Comparison of ENCODE assay signal across 13 cellular contexts in the genomic region with DNA sequence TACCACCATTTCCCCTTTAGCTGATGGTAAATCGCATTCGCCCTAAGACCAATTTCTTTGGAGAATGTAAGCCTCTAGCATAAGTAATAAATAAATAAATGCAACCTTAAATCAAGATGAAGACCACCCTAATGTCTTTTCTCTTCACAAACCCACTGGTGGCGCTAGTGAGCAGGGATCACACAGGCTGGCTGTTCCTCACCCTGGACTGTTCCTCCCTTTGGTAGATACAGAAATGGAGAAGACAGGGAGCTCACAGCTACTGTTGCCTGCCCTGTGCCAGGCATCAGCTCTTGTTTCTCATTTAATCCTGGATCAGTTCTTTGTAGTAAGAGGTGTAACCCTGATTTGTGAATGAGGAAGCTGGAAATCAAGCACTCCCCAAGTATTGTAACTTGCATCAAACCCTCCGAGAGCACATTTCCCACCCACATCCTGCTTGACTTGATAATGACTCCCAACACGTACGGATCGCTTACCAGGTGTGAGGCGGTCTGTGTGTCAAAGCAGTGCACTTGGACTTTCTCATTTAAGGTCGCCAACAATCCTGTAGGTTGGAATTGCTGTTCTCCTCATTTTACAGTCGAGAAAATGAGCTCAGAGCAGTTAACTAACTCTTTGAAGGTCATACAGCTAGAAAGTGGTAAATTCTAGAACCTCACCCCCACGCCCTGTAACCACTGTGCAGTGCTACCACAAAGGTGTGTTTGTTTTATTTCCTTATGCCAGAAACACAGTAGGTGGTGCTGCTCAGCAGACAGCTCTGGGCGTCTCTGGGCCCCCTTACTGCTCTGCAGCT.
DNase-seq lines count a peak whose midpoint lies in the region; ATAC-seq and TF ChIP-seq lines count a peak whose summit lies in the region.
"Had no signal": no experiment of that assay in that cellular context is flagged by ENCODE, and none has a peak within 500 bp of the region (broad histone marks: within the 10 kb centered on the region; RNA-seq: fewer than 3 reads in every experiment).

No MANE protein-coding gene starts in this region.

- no peaks in the 10 kb centered on the region for H3K9me3 Mint-ChIP-seq in activated CD8-positive, alpha-beta memory T cell treated with anti-CD3 and anti-CD28 coated beads, Interleukin-2, amount 10 ng/mL, durations not matched to agents 7 days and 5 days (ENCODE audit: low read depth)

- in situ Hi-C loops in G401 (cut with HindIII; ENCODE audit: low sequenced_read_pairs) (no loop called here), GM13976 (cut with MboI; ENCODE audit: low sequenced_read_pairs, unreplicated experiment) (no loop called here)

- DNase-seq in G401 (ENCODE audit: low spot score) (peak; percentile 8), M059J (ENCODE audit: low read depth) (peak; percentile 26), islet precursor cell (peak; percentile 59), SHP77 (lab: John Stamatoyannopoulos, UW) (no peak), GM13976 (ENCODE audit: low spot score) (no peak), foreskin keratinocyte (no peak)
- DNase-seq in activated CD8-positive, alpha-beta memory T cell treated with anti-CD3 and anti-CD28 coated beads, Interleukin-2, amount 10 ng/mL, durations not matched to agents 7 days and 5 days: no peak
- DNase-seq: NCI-H2029 treated with DMSO at 0.1 percent for 48 hours, uterus had no signal

- peaks cover 10% of the 10 kb centered on the region for H3K4me1 Mint-ChIP-seq in activated CD8-positive, alpha-beta memory T cell treated with anti-CD3 and anti-CD28 coated beads, Interleukin-2, amount 10 ng/mL, durations not matched to agents 7 days and 5 days

- H3K4me3 Mint-ChIP-seq in activated CD8-positive, alpha-beta memory T cell treated with anti-CD3 and anti-CD28 coated beads, Interleukin-2, amount 10 ng/mL, durations not matched to agents 7 days and 5 days: no peak overlapping the region

- CTCF ChIA-PET in activated CD8-positive, alpha-beta memory T cell treated with anti-CD3 and anti-CD28 coated beads, Interleukin-2, amount 10 ng/mL, durations not matched to agents 7 days and 5 days (lab: Charles Lee): interaction anchor here (0.7 to 1.5 kb wide), 5 partner anchors 8 to 730 kb away, joined by 3 to 4 read pairs (median 4); no protein-coding TSS in a partner anchor

- peaks cover 18% of the 10 kb centered on the region for H3K27me3 Mint-ChIP-seq in activated CD8-positive, alpha-beta memory T cell treated with anti-CD3 and anti-CD28 coated beads, Interleukin-2, amount 10 ng/mL, durations not matched to agents 7 days and 5 days

- ATAC-seq in activated CD8-positive, alpha-beta memory T cell treated with anti-CD3 and anti-CD28 coated beads, Interleukin-2, amount 10 ng/mL, durations not matched to agents 7 days and 5 days: peak; percentile 42
- ATAC-seq in GM19035 (IDR thresholded peaks at IDR 0.05; ENCODE audit: unreplicated experiment) (no peak), foreskin keratinocyte (no peak)

- H3K27ac ChIP-seq in foreskin keratinocyte: no peak overlapping the region
- H3K27ac ChIP-seq: HL-60, neutrophil, SK-N-MC, uterus had no signal

- TF ChIP-seq CTCF in GM13976 (IDR thresholded peaks at IDR 0.05; ENCODE audit: borderline replicate concordance, control extremely low read depth, extremely low read depth, insufficient read depth, missing control alignments) (no peak), foreskin keratinocyte (conservative IDR thresholded peaks at IDR 0.05) (no peak)

- H3K4me1 ChIP-seq in foreskin keratinocyte: no peaks in the 10 kb centered on the region
- H3K4me1 ChIP-seq: uterus had no signal

- H3K27me3 ChIP-seq in foreskin keratinocyte: no peaks in the 10 kb centered on the region
- H3K27me3 ChIP-seq: neutrophil, uterus had no signal

- H3K27ac Mint-ChIP-seq in activated CD8-positive, alpha-beta memory T cell treated with anti-CD3 and anti-CD28 coated beads, Interleukin-2, amount 10 ng/mL, durations not matched to agents 7 days and 5 days: peak overlapping the region; percentile 54

- H3K36me3 Mint-ChIP-seq in activated CD8-positive, alpha-beta memory T cell treated with anti-CD3 and anti-CD28 coated beads, Interleukin-2, amount 10 ng/mL, durations not matched to agents 7 days and 5 days: no peaks in the 10 kb centered on the region

Comparison
In these comparisons a context has a peak if more than half of its experiments do, and no peak if none do; other contexts are left out.
1. DNase-seq: peak in G401 (single experiment), M059J (single experiment) and islet precursor cell (single experiment); none in activated CD8-positive, alpha-beta memory T cell treated with anti-CD3 and anti-CD28 coated beads, Interleukin-2, amount 10 ng/mL, durations not matched to agents 7 days and 5 days (single experiment), SHP77 (0 of 2), GM13976 (single experiment) and foreskin keratinocyte (0 of 2).